In genomic region chr16:2761886-2762583, GRCh38 we compare ENCODE assay signal across 1 cellular context.
TF ChIP-seq lines count a peak whose summit lies in the region.

No MANE protein-coding gene starts in this region.

TF ChIP-seq in HepG2, 621 proteins besides CTCF, POLR2A, EP300 and RAD21 (continued from another document):
- TF ChIP-seq ZNF770 (CRISPR knock-in tag; IDR thresholded peaks at IDR 0.05): no peak
TF ChIP-seq in HepG2: peak in this region for 7.
